ENCODE assay signal across 8 cellular contexts in the genomic region with DNA sequence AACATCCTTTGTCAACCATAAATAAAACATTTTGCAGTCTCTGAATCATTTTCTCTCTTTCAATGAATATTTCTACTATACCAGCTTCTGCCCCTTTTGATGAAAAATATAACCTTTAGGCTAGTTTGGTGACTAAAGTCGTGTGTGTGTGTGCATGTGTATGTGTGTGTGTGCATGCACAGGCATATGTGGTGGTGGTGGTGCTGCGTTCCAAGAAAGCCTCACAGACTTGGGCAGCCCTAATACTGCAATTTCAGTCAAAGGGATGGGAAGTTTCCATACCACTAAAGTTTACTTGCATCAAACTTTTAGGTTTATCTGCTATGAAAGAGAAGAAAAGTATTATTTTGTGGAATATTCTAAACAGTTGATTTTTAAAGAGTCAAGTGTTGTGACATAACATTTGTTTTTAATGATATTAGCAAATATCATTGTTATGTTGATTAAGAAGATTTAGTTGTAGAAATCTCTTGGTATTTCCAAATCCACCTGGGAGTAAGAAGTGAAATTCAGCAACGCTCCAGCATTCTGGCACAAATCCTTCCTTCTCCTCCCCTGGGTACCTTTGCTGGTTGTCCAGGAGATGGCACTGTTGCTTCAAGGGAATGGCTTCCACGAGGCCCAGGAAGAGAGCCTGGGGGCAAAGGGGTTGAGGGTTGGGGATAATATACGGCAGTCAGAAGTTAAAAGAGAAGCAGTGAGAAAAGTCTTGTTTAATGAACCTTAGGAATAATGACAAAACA. TPM values are rescaled to one million over a fixed set of nuclear protein-coding genes. Genes with fewer than 3 reads are reported as not detected.
DNase-seq lines count a peak whose midpoint lies in the region; ATAC-seq and TF ChIP-seq lines count a peak whose summit lies in the region.

No MANE protein-coding gene starts in this region.

- H3K36me3 ChIP-seq in A673 (ENCODE audit: insufficient read depth, low read length, poor library complexity, severe bottlenecking) = no peaks in the 10 kb centered on the region

- H3K4me1 ChIP-seq in A673 (ENCODE audit: insufficient read depth, low read length, poor library complexity, severe bottlenecking) = no peaks in the 10 kb centered on the region

- peak; percentile 63 for ATAC-seq in HG03066 (IDR thresholded peaks at IDR 0.05; ENCODE audit: low read depth, unreplicated experiment)

- H3K4me3 ChIP-seq in A673 (ENCODE audit: low read depth, low read length, poor library complexity, severe bottlenecking) (no peak overlapping the region), skeletal muscle cell (ENCODE audit: low read depth, low read length) (no peak overlapping the region)

- POLR2A ChIA-PET in A673 (lab: Charles Lee; ENCODE audit: low non-redundant PET) = no interaction called here

- CTCF ChIA-PET in A673 (lab: Charles Lee) = interaction anchor here (0.8 to 2.1 kb wide), 4 partner anchors 156 to 163 kb away, joined by 3 to 10 read pairs (median 6); no protein-coding TSS in a partner anchor

- TF ChIP-seq CTCF in A673 (conservative IDR thresholded peaks at IDR 0.05; ENCODE audit: low read depth, low read length) = peak; percentile 88
- peak; percentile 73 for TF ChIP-seq CTCF in GM12872 (IDR thresholded peaks at IDR 0.05; ENCODE audit: insufficient read depth, low read depth, low read length)

- intact Hi-C loops in A673 (cut with micrococcal nuclease; ENCODE audit: unreplicated experiment) = loop anchor here (1.0 to 10.0 kb wide), 2 partner anchors 160 to 348 kb away; no protein-coding TSS in a partner anchor

- no peaks in the 10 kb centered on the region for H3K9me3 ChIP-seq in A673 (ENCODE audit: low read depth, low read length, poor library complexity, severe bottlenecking)

- peaks cover 12% of the 10 kb centered on the region for H3K27me3 ChIP-seq in A673 (replicated peaks; ENCODE audit: insufficient read depth, low read depth, low read length, poor library complexity)

- no peak overlapping the region for H3K27ac ChIP-seq in A673 (ENCODE audit: low read depth, low read length, poor library complexity, severe bottlenecking)

- no TSS peak for BruUV-seq in A673 (replicated peaks; lab: Mats Ljungman, UMichigan)

- DNase-seq in A673 (ENCODE audit: low spot score) (peak; percentile 74), NCI-H226 (peak; percentile 14), astrocyte of the hippocampus (ENCODE audit: low read depth, low spot score) (peak; percentile 68), hypothalamus (lab: John Stamatoyannopoulos, UW) (peak in 37 of 51 donors; percentile 5 to 90 (median 42)), skeletal muscle cell (ENCODE audit: low read depth) (peak; percentile 3)
- DNase-seq in effector CD4-positive, alpha-beta T cell = no peak

RNA-seq across cellular contexts. Expression of a gene that starts 41.5 kb away (rescaled TPM):
- not detected in 2 replicates for total RNA-seq in A673 (2021)
